16 cellular contexts compared by ENCODE assay signal in genomic region chr15:98586066-98586465, GRCh38.
DNase-seq lines count a peak whose midpoint lies in the region; ATAC-seq, FAIRE-seq and TF ChIP-seq lines count a peak whose summit lies in the region.
"Had no signal": no experiment of that assay in that cellular context is flagged by ENCODE, and none has a peak within 500 bp of the region (broad histone marks: within the 10 kb centered on the region; RNA-seq: fewer than 3 reads in every experiment).

No MANE protein-coding gene starts in this region.

- 67 to 85% (median 76%) methylated on average over 3 of the region's 3 CpGs for WGBS in heart left ventricle, 4 donors

- H3K36me3 ChIP-seq in right atrium auricular region = no peaks in the 10 kb centered on the region
- no peaks in the 10 kb centered on the region for H3K36me3 ChIP-seq in heart left ventricle
- H3K36me3 ChIP-seq in kidney (ENCODE audit: control insufficient read depth in 1 of 2, insufficient read depth in 2 of 2, low read length in 2 of 2) = no peaks in the 10 kb centered on the region

- H3K4me1 ChIP-seq in right atrium auricular region (peaks cover 0 to under 1% of the 10 kb centered on the region in 2 donors), heart left ventricle (peaks cover 0 to 2% (median 0%) of the 10 kb centered on the region in 12 donors), kidney (ENCODE audit: control insufficient read depth in 1 of 2, insufficient read depth in 1 of 2, low read depth in 1 of 2, low read length in 2 of 2) (no peaks in the 10 kb centered on the region)

- no peak for ATAC-seq in heart left ventricle

- no peaks in the 10 kb centered on the region for H3K9me3 ChIP-seq in right atrium auricular region
- no peaks in the 10 kb centered on the region for H3K9me3 ChIP-seq in heart left ventricle
- no peaks in the 10 kb centered on the region for H3K9me3 ChIP-seq in kidney (ENCODE audit: control insufficient read depth in 1 of 2, low read length in 2 of 2)

- no peak for TF ChIP-seq POLR2A in heart left ventricle (IDR thresholded peaks at IDR 0.05)

- no peak overlapping the region for H3K9ac ChIP-seq in kidney (ENCODE audit: low read length in 2 of 2)

- H3K27me3 ChIP-seq in right atrium auricular region (no peaks in the 10 kb centered on the region), heart left ventricle (peaks cover 0 to 97% (median 56%) of the 10 kb centered on the region in 9 donors)

- intact Hi-C loops in heart left ventricle (cut with DNase I) = no loop called here
- intact Hi-C loops in kidney (cut with DNase I) = no loop called here

- no peak overlapping the region for H3K27ac ChIP-seq in right atrium auricular region
- H3K27ac ChIP-seq in heart left ventricle = no peak overlapping the region
- H3K27ac ChIP-seq in kidney (ENCODE audit: low read depth in 2 of 2, low read length in 2 of 2) = no peak overlapping the region
- H3K27ac ChIP-seq: SK-N-MC had no signal

- DNase-seq in right atrium auricular region (ENCODE audit: low spot score) (peak; percentile 4), heart left ventricle (no peak), GM19238 (ENCODE audit: insufficient read length, low spot score) (no peak), kidney (no peak), NCI-H524 treated with DMSO at 0.1 percent for 48 hours (lab: John Stamatoyannopoulos, UW) (no peak)
- DNase-seq in Jurkat, Clone E6-1 (ENCODE audit: low read depth, low spot score) = peak; percentile 66
- DNase-seq: ACHN, C1 segment of cervical spinal cord, DMS79 treated with DMSO at 0.1 percent for 48 hours, HCEC 1CT, NCI-H1092 treated with DMSO at 0.1 percent for 48 hours, NCI-H1694 treated with DMSO at 0.1 percent for 48 hours, NCI-H82, SHP77 had no signal

- TF ChIP-seq CTCF in right atrium auricular region (IDR thresholded peaks at IDR 0.05) = no peak
- no peak for TF ChIP-seq CTCF in heart left ventricle (IDR thresholded peaks at IDR 0.05)
- no peak for TF ChIP-seq CTCF in kidney (IDR thresholded peaks at IDR 0.05; ENCODE audit: borderline replicate concordance, extremely low read depth, insufficient read depth)

- H3K4me3 ChIP-seq in right atrium auricular region (no peak overlapping the region), heart left ventricle (no peak overlapping the region), kidney (ENCODE audit: low read length in 2 of 2) (no peak overlapping the region)
- H3K4me3 ChIP-seq in Jurkat, Clone E6-1 (ENCODE audit: low read length) = no peak overlapping the region
- H3K4me3 ChIP-seq: SK-N-MC had no signal

- FAIRE-seq in endometrium (lab: Jason Lieb, UNC) = peak; percentile 53
- no peak for FAIRE-seq in kidney (lab: Jason Lieb, UNC)

Comparison
In these comparisons a context has a peak if more than half of its experiments do, and no peak if none do; other contexts are left out.
1. DNase-seq: peak in right atrium auricular region (single experiment) and Jurkat, Clone E6-1 (single experiment); none in heart left ventricle (0 of 5), GM19238 (single experiment), kidney (single experiment) and NCI-H524 treated with DMSO at 0.1 percent for 48 hours (single experiment).